Comparison of ENCODE assay signal across 11 cellular contexts in the genomic region with DNA sequence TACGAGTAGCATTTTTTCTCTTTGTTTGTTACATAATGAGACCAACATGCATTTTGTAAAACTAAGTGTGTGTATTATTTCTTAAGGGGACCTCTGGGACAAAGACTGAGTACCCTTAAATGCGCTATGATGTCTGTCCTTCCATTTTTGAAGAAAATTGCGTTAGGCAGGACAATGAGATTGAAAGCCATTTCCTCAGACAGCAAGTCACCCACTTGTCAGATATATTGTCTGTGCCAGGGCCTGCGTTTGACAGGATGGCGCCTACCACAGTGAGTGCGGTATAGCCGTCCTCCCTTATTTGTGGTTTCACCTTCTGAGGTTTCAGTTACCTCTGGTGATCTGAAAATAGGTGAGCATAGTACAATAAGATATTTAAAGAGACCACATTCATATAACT. TPM values are rescaled to one million over a fixed set of nuclear protein-coding genes. Genes with fewer than 3 reads are reported as not detected.
DNase-seq lines count a peak whose midpoint lies in the region; ATAC-seq and TF ChIP-seq lines count a peak whose summit lies in the region.
"Had no signal": no experiment of that assay in that cellular context is flagged by ENCODE, and none has a peak within 500 bp of the region (broad histone marks: within the 10 kb centered on the region; RNA-seq: fewer than 3 reads in every experiment).

No MANE protein-coding gene starts in this region.

- peak overlapping the region; percentile 57 to 89 (median 64) for H3K4me3 Mint-ChIP-seq in IgD-negative memory B cell
- peak overlapping the region; percentile 45 to 95 (median 62) for H3K4me3 Mint-ChIP-seq in brain

- no peaks in the 10 kb centered on the region for H3K27me3 Mint-ChIP-seq in IgD-negative memory B cell
- H3K27me3 Mint-ChIP-seq in brain, result peaks cover 6% of the 10 kb centered on the region

- H3K27ac ChIP-seq in psoas muscle, result peak overlapping the region; percentile 33

- intact Hi-C loops in psoas muscle (cut with DNase I), result loop anchor here (5.0 kb wide), 3 partner anchors 49 to 124 kb away; no protein-coding TSS in a partner anchor

- no peaks in the 10 kb centered on the region for H3K9me3 ChIP-seq in psoas muscle
- H3K9me3 ChIP-seq: Peyer's patch, stomach had no signal

- H3K27ac Mint-ChIP-seq in IgD-negative memory B cell (peak overlapping the region in 2 of 3 donors; percentile 11 to 43), brain (peak overlapping the region in 3 of 5 experiments; percentile 21 to 72 (median 38))

- H3K4me1 ChIP-seq in psoas muscle, result peaks cover 42% of the 10 kb centered on the region

- TF ChIP-seq CTCF in brain (conservative IDR thresholded peaks at IDR 0.05), result no peak
- TF ChIP-seq CTCF in psoas muscle (IDR thresholded peaks at IDR 0.05), result no peak

- no peaks in the 10 kb centered on the region for H3K27me3 ChIP-seq in psoas muscle (ENCODE audit: insufficient read depth in 3 of 3, low read length in 2 of 3)
- H3K27me3 ChIP-seq: Peyer's patch, stomach had no signal

- 51 to 63% (median 54%) methylated on average over 7 of the region's 7 CpGs for WGBS in psoas muscle, 3 donors

- H3K36me3 Mint-ChIP-seq in IgD-negative memory B cell, result peaks cover 1% of the 10 kb centered on the region
- H3K36me3 Mint-ChIP-seq in brain, result peaks cover 13% of the 10 kb centered on the region

- H3K4me1 Mint-ChIP-seq in IgD-negative memory B cell (peaks cover 6 to 32% (median 19%) of the 10 kb centered on the region in 3 donors), brain (peaks cover 49% of the 10 kb centered on the region)

- peak in 4 of 5 donors; percentile 27 to 39 (median 30) for DNase-seq in T-helper 1 cell
- DNase-seq in psoas muscle, result no peak
- no peak for DNase-seq in cerebellar nuclear complex (lab: John Stamatoyannopoulos, UW)
- DNase-seq: NCI-H1092, Peyer's patch, stomach had no signal

- H3K36me3 ChIP-seq in psoas muscle (ENCODE audit: insufficient read depth in 1 of 2, low read depth in 1 of 2), result peaks cover 0 to 9% of the 10 kb centered on the region in 2 donors
- H3K36me3 ChIP-seq: Peyer's patch had no signal

- no peak overlapping the region for H3K4me3 ChIP-seq in psoas muscle
- H3K4me3 ChIP-seq: lung had no signal

- ATAC-seq in psoas muscle, result no peak
- no peak for ATAC-seq in GM18498 (IDR thresholded peaks at IDR 0.05; ENCODE audit: unreplicated experiment)
- no peak for ATAC-seq in GM18907 (IDR thresholded peaks at IDR 0.05; ENCODE audit: unreplicated experiment)

- H3K9me3 Mint-ChIP-seq in IgD-negative memory B cell, result no peaks in the 10 kb centered on the region
- peaks cover 0 to 3% (median 0%) of the 10 kb centered on the region in 5 experiments for H3K9me3 Mint-ChIP-seq in brain

RNA-seq across cellular contexts. Expression of a gene that starts 2.2 kb away (rescaled TPM):
- 7.1 TPM for polyA plus RNA-seq in IgD-negative memory B cell
- 67.3 TPM for polyA plus RNA-seq in brain (ENCODE audit: insufficient read depth, low read depth, low replicate concordance)
- total RNA-seq in psoas muscle, result 10 to 100 TPM; 26.5 to 31.4 (median 27.7) TPM
- 10 to 100 TPM; 15.9 to 21.7 (median 19.8) TPM for polyA plus RNA-seq in psoas muscle

RNA-seq across cellular contexts. Expression of a gene that starts 17.3 kb away (rescaled TPM):
- polyA plus RNA-seq in IgD-negative memory B cell (47.5 TPM), brain (ENCODE audit: insufficient read depth, low read depth, low replicate concordance) (74.6 TPM), psoas muscle (10 to 100 TPM; 25.5 to 40.4 (median 28.3) TPM)
- total RNA-seq in psoas muscle, result 10 to 100 TPM; 31.2 to 44.5 (median 34.7) TPM

Comparison
In these comparisons a context has a peak if more than half of its experiments do, and no peak if none do; other contexts are left out.
1. DNase-seq: peak in T-helper 1 cell (4 of 5); none in psoas muscle (0 of 2) and cerebellar nuclear complex (0 of 2).